19 cellular contexts compared by ENCODE assay signal in genomic region chr2:18848641-18849040, GRCh38.
"Had no signal": no experiment of that assay in that cellular context is flagged by ENCODE, and none has a peak within 500 bp of the region (broad histone marks: within the 10 kb centered on the region; RNA-seq: fewer than 3 reads in every experiment).

No MANE protein-coding gene starts in this region.

- ATAC-seq: naive thymus-derived CD8-positive, alpha-beta T cell; natural killer cell treated with Interleukin-12 subunit alpha and Interleukin-12 subunit beta and Interleukin-15 and Interleukin-18, amount 100 ng/mL, for 72 hours; right cardiac atrium; right lobe of liver; stimulated activated effector memory CD8-positive, alpha-beta T cell treated with anti-CD3 and anti-CD28 coated beads, Interleukin-12 subunit alpha, Interleukin-12 subunit beta, amount 100 ng/mL, for 72 hours; stimulated activated naive B cell treated with anti-CD40 and anti-IgM and Interleukin-4, amounts not matched to agents 10 μg/mL and 1 μg/mL and 100 μg/mL, for 72 hours had no signal

- FAIRE-seq: urothelium cell line had no signal

- DNase-seq: naive thymus-derived CD8-positive, alpha-beta T cell; occipital lobe; ovary; right cardiac atrium; right lobe of liver; sigmoid colon; small intestine; stimulated activated CD4-positive, alpha-beta T cell treated with anti-CD3 and anti-CD28 coated beads, Interleukin-15, amount 100 ng/mL, for 24 hours; stimulated activated CD4-positive, alpha-beta T cell treated with anti-CD3 and anti-CD28 coated beads, Interleukin-2, amount 100 ng/mL, for 24 hours; stimulated activated CD4-positive, alpha-beta T cell treated with anti-CD3 and anti-CD28 coated beads, Interleukin-2, amount 100 ng/mL, for 48 hours; stimulated activated CD4-positive, alpha-beta T cell treated with anti-CD3 and anti-CD28 coated beads, Interleukin-4, amount 100 ng/mL, for 24 hours; stimulated activated naive B cell treated with anti-CD40 and anti-IgM and Interleukin-4, amounts not matched to agents 10 μg/mL and 1 μg/mL and 100 μg/mL, for 72 hours; stimulated activated naive CD4-positive, alpha-beta T cell treated with Interleukin-2 at 50 U/mL for 16 hours; stomach; thyroid gland; upper lobe of left lung had no signal
